In genomic region chr12:49627752-49628360, GRCh38 we compare ENCODE assay signal across 13 cellular contexts. TPM values are rescaled to one million over a fixed set of nuclear protein-coding genes. Genes with fewer than 3 reads are reported as not detected.
A peak's percentile ranks its signal among the peaks of the same experiment; 100 is the strongest.
DNase-seq lines count a peak whose midpoint lies in the region; ATAC-seq and TF ChIP-seq lines count a peak whose summit lies in the region.
"Had no signal": no experiment of that assay in that cellular context is flagged by ENCODE, and none has a peak within 500 bp of the region (broad histone marks: within the 10 kb centered on the region; RNA-seq: fewer than 3 reads in every experiment).

No MANE protein-coding gene starts in this region.

- CTCF ChIA-PET in RWPE1 (lab: Yijun Ruan, JAX) = interaction anchor here (0.7 kb wide), 4 partner anchors 34 to 211 kb away, joined by 3 read pairs; no protein-coding TSS in a partner anchor

- no peak for ATAC-seq in activated T-helper 17 cell treated with anti-CD3 and anti-CD28 coated beads, Interleukin-2, amount 50 U/mL, for 72 hours (replicated peaks)
- ATAC-seq in esophagus mucosa = no peak
- ATAC-seq: lower lobe of right lung had no signal

- no peak for DNase-seq in activated T-cell treated with anti-CD3 and anti-CD28 coated beads, Interleukin-2, amount 50 U/mL, for 24 hours
- DNase-seq in activated T-cell treated with anti-CD3 and anti-CD28 coated beads, Interleukin-2, amount 50 U/mL, for 1 hour = no peak
- DNase-seq in RWPE1 (ENCODE audit: low spot score) (peak; percentile 49), epithelial cell of esophagus (ENCODE audit: low read depth) (peak; percentile 53), stromal cell of bone marrow (ENCODE audit: low read depth) (peak; percentile 62), AML-193 (lab: John Stamatoyannopoulos, UW) (no peak)
- DNase-seq: activated effector memory CD4-positive, alpha-beta T cell treated with Interleukin-2 at 50 U/mL for 16 hours; lower lobe of right lung; NCI-H1694 treated with DMSO at 0.1 percent for 48 hours; NCI-H524 treated with DMSO at 0.1 percent for 48 hours had no signal

- no peaks in the 10 kb centered on the region for H3K27me3 Mint-ChIP-seq in activated T-cell treated with anti-CD3 and anti-CD28 coated beads, Interleukin-2, amount 50 U/mL, for 24 hours
- no peaks in the 10 kb centered on the region for H3K27me3 Mint-ChIP-seq in activated T-helper 17 cell treated with anti-CD3 and anti-CD28 coated beads, Interleukin-2, amount 50 U/mL, for 72 hours

- peaks cover 4% of the 10 kb centered on the region for H3K36me3 Mint-ChIP-seq in activated T-cell treated with anti-CD3 and anti-CD28 coated beads, Interleukin-2, amount 50 U/mL, for 24 hours (ENCODE audit: low read depth)
- no peaks in the 10 kb centered on the region for H3K36me3 Mint-ChIP-seq in activated T-helper 17 cell treated with anti-CD3 and anti-CD28 coated beads, Interleukin-2, amount 50 U/mL, for 72 hours (ENCODE audit: low read depth)

- no peaks in the 10 kb centered on the region for H3K9me3 Mint-ChIP-seq in activated T-cell treated with anti-CD3 and anti-CD28 coated beads, Interleukin-2, amount 50 U/mL, for 24 hours
- no peaks in the 10 kb centered on the region for H3K9me3 Mint-ChIP-seq in activated T-helper 17 cell treated with anti-CD3 and anti-CD28 coated beads, Interleukin-2, amount 50 U/mL, for 72 hours

- peak overlapping the region; percentile 39 for H3K27ac Mint-ChIP-seq in activated T-cell treated with anti-CD3 and anti-CD28 coated beads, Interleukin-2, amount 50 U/mL, for 24 hours
- H3K27ac Mint-ChIP-seq in activated T-helper 17 cell treated with anti-CD3 and anti-CD28 coated beads, Interleukin-2, amount 50 U/mL, for 72 hours = no peak overlapping the region

- H3K4me3 Mint-ChIP-seq in activated T-cell treated with anti-CD3 and anti-CD28 coated beads, Interleukin-2, amount 50 U/mL, for 24 hours = no peak overlapping the region
- H3K4me3 Mint-ChIP-seq in activated T-helper 17 cell treated with anti-CD3 and anti-CD28 coated beads, Interleukin-2, amount 50 U/mL, for 72 hours = no peak overlapping the region

- H3K4me1 Mint-ChIP-seq in activated T-cell treated with anti-CD3 and anti-CD28 coated beads, Interleukin-2, amount 50 U/mL, for 24 hours (ENCODE audit: low read depth) = peaks cover 14% of the 10 kb centered on the region
- H3K4me1 Mint-ChIP-seq in activated T-helper 17 cell treated with anti-CD3 and anti-CD28 coated beads, Interleukin-2, amount 50 U/mL, for 72 hours = peaks cover 9% of the 10 kb centered on the region

- POLR2A ChIA-PET in RWPE1 (lab: Yijun Ruan, JAX; ENCODE audit: low non-redundant PET) = no interaction called here

- no peak overlapping the region for H3K4me3 ChIP-seq in epithelial cell of esophagus (ENCODE audit: low read length)
- H3K4me3 ChIP-seq: lower lobe of right lung had no signal

- no peak overlapping the region; the same call in 1 of the 2 replicates for H3K27ac ChIP-seq in RWPE1
- H3K27ac ChIP-seq: lower lobe of right lung had no signal

- TF ChIP-seq CTCF in RWPE1 (conservative IDR thresholded peaks at IDR 0.05; ENCODE audit: low read depth) (no peak), epithelial cell of esophagus (IDR thresholded peaks at IDR 0.05; ENCODE audit: insufficient read depth, low read depth, low read length, missing control alignments) (no peak)

RNA-seq across cellular contexts. Expression of gene PRPF40B, which starts 4.5 kb away (rescaled TPM):
- total RNA-seq in activated T-helper 17 cell treated with anti-CD3 and anti-CD28 coated beads, Interleukin-2, amount 50 U/mL, for 72 hours = 1 to 10 TPM; 7.7 to 8.2 TPM
- 16.1 TPM for total RNA-seq in esophagus mucosa

RNA-seq across cellular contexts. Expression of gene FAM186B, which starts 22.4 kb away (rescaled TPM):
- total RNA-seq in activated T-helper 17 cell treated with anti-CD3 and anti-CD28 coated beads, Interleukin-2, amount 50 U/mL, for 72 hours = under 1 TPM in 1 of 2 donors, not detected in 1; 0.11 TPM
- total RNA-seq in esophagus mucosa = 0.36 TPM
- total RNA-seq: skeletal muscle tissue had no signal

RNA-seq across cellular contexts. Expression of gene MCRS1, which starts 59.9 kb away (rescaled TPM):
- total RNA-seq in activated T-helper 17 cell treated with anti-CD3 and anti-CD28 coated beads, Interleukin-2, amount 50 U/mL, for 72 hours = 10 to 100 TPM; 31.6 to 54.8 TPM
- 41.8 TPM for total RNA-seq in esophagus mucosa

Comparison
In these comparisons a context has a peak if more than half of its experiments do, and no peak if none do; other contexts are left out.
1. DNase-seq: peak in RWPE1 (single experiment), epithelial cell of esophagus (single experiment) and stromal cell of bone marrow (single experiment); none in activated T-cell treated with anti-CD3 and anti-CD28 coated beads, Interleukin-2, amount 50 U/mL, for 24 hours (single experiment), activated T-cell treated with anti-CD3 and anti-CD28 coated beads, Interleukin-2, amount 50 U/mL, for 1 hour (single experiment) and AML-193 (0 of 2).